8 cellular contexts compared by ENCODE assay signal in genomic region chr18:12659904-12660605, GRCh38. TPM values are rescaled to one million over a fixed set of nuclear protein-coding genes. Genes with fewer than 3 reads are reported as not detected.
A peak's percentile ranks its signal among the peaks of the same experiment; 100 is the strongest.
DNase-seq lines count a peak whose midpoint lies in the region; ATAC-seq and TF ChIP-seq lines count a peak whose summit lies in the region.

No MANE protein-coding gene starts in this region.

- no peaks in the 10 kb centered on the region for H3K9me3 Mint-ChIP-seq in activated CD4-positive, alpha-beta T cell treated with anti-CD3 and anti-CD28 coated beads, Interleukin-2, amount 10 ng/mL, durations not matched to agents 7 days and 5 days

- H3K27me3 ChIP-seq in parathyroid adenoma (ENCODE audit: control insufficient read depth, insufficient read depth, low read length) = no peaks in the 10 kb centered on the region

- H3K36me3 ChIP-seq in parathyroid adenoma (ENCODE audit: control insufficient read depth, insufficient read depth, low read length) = no peaks in the 10 kb centered on the region

- H3K36me3 Mint-ChIP-seq in activated CD4-positive, alpha-beta T cell treated with anti-CD3 and anti-CD28 coated beads, Interleukin-2, amount 10 ng/mL, durations not matched to agents 7 days and 5 days (ENCODE audit: low read depth) = peaks cover 2% of the 10 kb centered on the region

- no peaks in the 10 kb centered on the region for H3K4me1 ChIP-seq in parathyroid adenoma

- CTCF ChIA-PET in activated CD4-positive, alpha-beta T cell treated with anti-CD3 and anti-CD28 coated beads, Interleukin-2, amount 10 ng/mL, durations not matched to agents 7 days and 5 days (lab: Charles Lee) = interaction anchor here (0.9 to 1.2 kb wide), 3 partner anchors 220 to 290 kb away, joined by 3 to 6 read pairs (median 4); no protein-coding TSS in a partner anchor

- peak; percentile 68 for TF ChIP-seq CTCF in GM12874 (IDR thresholded peaks at IDR 0.05; ENCODE audit: insufficient read depth, low read depth, low read length)
- TF ChIP-seq CTCF in fibroblast of mammary gland (conservative IDR thresholded peaks at IDR 0.05; ENCODE audit: control insufficient read depth, insufficient read depth, low read depth, low read length) = peak; percentile 96
- TF ChIP-seq CTCF in parathyroid adenoma (IDR thresholded peaks at IDR 0.05) = peak; percentile 92

- no peaks in the 10 kb centered on the region for H3K9me3 ChIP-seq in parathyroid adenoma (ENCODE audit: control insufficient read depth, low read length)

- no peak overlapping the region for H3K27ac Mint-ChIP-seq in activated CD4-positive, alpha-beta T cell treated with anti-CD3 and anti-CD28 coated beads, Interleukin-2, amount 10 ng/mL, durations not matched to agents 7 days and 5 days

- no peak overlapping the region for H3K9ac ChIP-seq in parathyroid adenoma

- no peak for ATAC-seq in HG02642 (IDR thresholded peaks at IDR 0.05; ENCODE audit: poor library complexity, unreplicated experiment)
- no peak for ATAC-seq in GM18858 (IDR thresholded peaks at IDR 0.05; ENCODE audit: unreplicated experiment)

- H2AFZ ChIP-seq in parathyroid adenoma = no peak overlapping the region

- no peaks in the 10 kb centered on the region for H3K79me2 ChIP-seq in parathyroid adenoma

- no peak overlapping the region for H3K27ac ChIP-seq in parathyroid adenoma

- peak; percentile 28 to 57 for DNase-seq in AML-193 (lab: John Stamatoyannopoulos, UW)
- DNase-seq in NCI-H2227 treated with DMSO at 0.1 percent for 48 hours (lab: John Stamatoyannopoulos, UW) = peak; percentile 58
- peak; percentile 48 for DNase-seq in activated CD4-positive, alpha-beta T cell treated with anti-CD3 and anti-CD28 coated beads, Interleukin-2, amount 10 ng/mL, durations not matched to agents 7 days and 5 days
- DNase-seq in fibroblast of mammary gland (ENCODE audit: low read depth) = peak; percentile 75

- POLR2A ChIA-PET in activated CD4-positive, alpha-beta T cell treated with anti-CD3 and anti-CD28 coated beads, Interleukin-2, amount 10 ng/mL, durations not matched to agents 7 days and 5 days (lab: Charles Lee) = no interaction called here

- H3K4me2 ChIP-seq in parathyroid adenoma (ENCODE audit: low read length) = no peak overlapping the region

- no peak overlapping the region for H3K4me3 Mint-ChIP-seq in activated CD4-positive, alpha-beta T cell treated with anti-CD3 and anti-CD28 coated beads, Interleukin-2, amount 10 ng/mL, durations not matched to agents 7 days and 5 days

- H3K4me3 ChIP-seq in fibroblast of mammary gland (ENCODE audit: control insufficient read depth, low read depth, low read length) (no peak overlapping the region), parathyroid adenoma (ENCODE audit: low read depth, low read length) (no peak overlapping the region)

- H3K27me3 Mint-ChIP-seq in activated CD4-positive, alpha-beta T cell treated with anti-CD3 and anti-CD28 coated beads, Interleukin-2, amount 10 ng/mL, durations not matched to agents 7 days and 5 days = peaks cover 21% of the 10 kb centered on the region

- peaks cover 14% of the 10 kb centered on the region for H3K4me1 Mint-ChIP-seq in activated CD4-positive, alpha-beta T cell treated with anti-CD3 and anti-CD28 coated beads, Interleukin-2, amount 10 ng/mL, durations not matched to agents 7 days and 5 days

RNA-seq across cellular contexts. Expression of gene SPIRE1, which starts 2.1 kb away (rescaled TPM):
- 1 to 10 TPM; 1.3 to 2.9 TPM for total RNA-seq in activated CD4-positive, alpha-beta T cell treated with anti-CD3 and anti-CD28 coated beads, Interleukin-2, amount 10 ng/mL, durations not matched to agents 7 days and 5 days

RNA-seq across cellular contexts. Expression of gene CEP76, which starts 42.5 kb away (rescaled TPM):
- 10 to 100 TPM; 16.2 to 19.2 TPM for total RNA-seq in activated CD4-positive, alpha-beta T cell treated with anti-CD3 and anti-CD28 coated beads, Interleukin-2, amount 10 ng/mL, durations not matched to agents 7 days and 5 days

RNA-seq across cellular contexts. Expression of gene PSMG2, which starts 42.8 kb away (rescaled TPM):
- 100 to 1,000 TPM; 112 to 133 TPM for total RNA-seq in activated CD4-positive, alpha-beta T cell treated with anti-CD3 and anti-CD28 coated beads, Interleukin-2, amount 10 ng/mL, durations not matched to agents 7 days and 5 days
